Comparison of ENCODE assay signal across 12 cellular contexts in genomic region chr16:3824121-3824795, GRCh38. TPM values are rescaled to one million over a fixed set of nuclear protein-coding genes. Genes with fewer than 3 reads are reported as not detected.
DNase-seq lines count a peak whose midpoint lies in the region; ATAC-seq, FAIRE-seq and TF ChIP-seq lines count a peak whose summit lies in the region.
"Had no signal": no experiment of that assay in that cellular context is flagged by ENCODE, and none has a peak within 500 bp of the region (broad histone marks: within the 10 kb centered on the region; RNA-seq: fewer than 3 reads in every experiment).

No MANE protein-coding gene starts in this region.

- no peak overlapping the region for H4K91ac ChIP-seq in neuronal stem cell (ENCODE audit: low read depth, low read length, poor library complexity)

- peak overlapping the region; percentile 19 for H3K4me2 ChIP-seq in astrocyte (ENCODE audit: low read length)
- H3K4me2 ChIP-seq in neuronal stem cell (ENCODE audit: insufficient read depth, low read length, poor library complexity, severe bottlenecking): no peak overlapping the region

- H3K4me1 ChIP-seq in astrocyte (ENCODE audit: insufficient read depth, low read length) (peaks cover 51% of the 10 kb centered on the region), neuronal stem cell (ENCODE audit: control insufficient read depth in 2 of 2, insufficient read depth in 1 of 2, low read depth in 1 of 2, low read length in 2 of 2) (peaks cover 1 to 11% of the 10 kb centered on the region in 2 donors)

- H3K9me3 Mint-ChIP-seq in astrocyte (ENCODE audit: unreplicated experiment) (peaks cover 1% of the 10 kb centered on the region), naive B cell (no peaks in the 10 kb centered on the region)

- H3K27ac ChIP-seq in astrocyte (ENCODE audit: low read depth, low read length) (no peak overlapping the region), neuronal stem cell (replicated peaks; ENCODE audit: low read length) (no peak overlapping the region)
- H3K27ac ChIP-seq: suprapubic skin had no signal

- no peaks in the 10 kb centered on the region for H3K9me3 ChIP-seq in astrocyte (ENCODE audit: insufficient read depth, low read depth, low read length)
- H3K9me3 ChIP-seq in neuronal stem cell (replicated peaks in 1 of 2; ENCODE audit: control insufficient read depth in 2 of 2, insufficient read depth in 1 of 2, low read depth in 1 of 2, low read length in 2 of 2): peaks cover 0 to 2% of the 10 kb centered on the region in 2 donors
- H3K9me3 ChIP-seq: suprapubic skin had no signal

- H3K36me3 ChIP-seq in astrocyte (ENCODE audit: insufficient read depth, low read length): no peaks in the 10 kb centered on the region
- H3K36me3 ChIP-seq in neuronal stem cell (replicated peaks in 1 of 2; ENCODE audit: control insufficient read depth in 2 of 2, insufficient read depth in 2 of 2, low read length in 2 of 2): peaks cover 0 to 24% of the 10 kb centered on the region in 2 donors
- H3K36me3 ChIP-seq: suprapubic skin had no signal

- H3K4me3 ChIP-seq in astrocyte (ENCODE audit: insufficient read depth, low read depth, low read length): no peak overlapping the region
- H3K4me3 ChIP-seq in neuronal stem cell (ENCODE audit: low read length in 2 of 2): peak overlapping the region in 1 of 2 donors; percentile 21
- H3K4me3 ChIP-seq: lung, suprapubic skin had no signal

- peaks cover 98% of the 10 kb centered on the region for H4K20me1 ChIP-seq in astrocyte (ENCODE audit: insufficient read depth, low read length)

- H3K4me1 Mint-ChIP-seq in astrocyte (ENCODE audit: low read depth, unreplicated experiment) (peaks cover 60% of the 10 kb centered on the region), naive B cell (peaks cover 60 to 90% (median 78%) of the 10 kb centered on the region in 3 donors)

- H2BK12ac ChIP-seq in neuronal stem cell (ENCODE audit: low read length): no peak overlapping the region

- H3K79me2 ChIP-seq in astrocyte (ENCODE audit: insufficient read depth, low read length): peaks cover 94% of the 10 kb centered on the region

- no peaks in the 10 kb centered on the region for H3K27me3 ChIP-seq in astrocyte (ENCODE audit: insufficient read depth, low read length)
- no peaks in the 10 kb centered on the region for H3K27me3 ChIP-seq in neuronal stem cell (ENCODE audit: control insufficient read depth in 3 of 3, insufficient read depth in 3 of 3, low read depth in 1 of 3, low read length in 3 of 3)
- H3K27me3 ChIP-seq: suprapubic skin had no signal

- no peak overlapping the region for H2BK5ac ChIP-seq in neuronal stem cell (ENCODE audit: low read length)

- H3K27me3 Mint-ChIP-seq in astrocyte (ENCODE audit: low read depth, unreplicated experiment) (no peaks in the 10 kb centered on the region), naive B cell (no peaks in the 10 kb centered on the region)

- H3K4ac ChIP-seq in neuronal stem cell (ENCODE audit: low read length): no peak overlapping the region

- H2AFZ ChIP-seq in astrocyte (ENCODE audit: low read depth, low read length) (no peak overlapping the region), neuronal stem cell (ENCODE audit: low read length) (no peak overlapping the region)

- H3K27ac Mint-ChIP-seq in astrocyte (ENCODE audit: unreplicated experiment) (peak overlapping the region; percentile 58), naive B cell (peak overlapping the region; percentile 5 to 82 (median 58))

- no peak overlapping the region for H3K18ac ChIP-seq in neuronal stem cell (ENCODE audit: low read length)

- ATAC-seq in naive B cell (ENCODE audit: low read depth in 2 of 2): no peak

- no peak for FAIRE-seq in astrocyte (lab: Jason Lieb, UNC)

- H2BK120ac ChIP-seq in neuronal stem cell (ENCODE audit: low read depth, low read length): no peak overlapping the region

- no CpG with 5 or more reads among the region's 17 CpGs for WGBS in neuronal stem cell (ENCODE audit: extremely low coverage in 2 of 2, insufficient read length in 2 of 2, insufficient replicate concordance in 1 of 2), 2 donors

- H4K8ac ChIP-seq in neuronal stem cell (ENCODE audit: low read depth, low read length): no peak overlapping the region

- H3K4me3 Mint-ChIP-seq in astrocyte (ENCODE audit: unreplicated experiment) (no peak overlapping the region), naive B cell (peak overlapping the region in 5 of 8 donors; percentile 4 to 73 (median 33))

- H3K9ac ChIP-seq in astrocyte (ENCODE audit: low read length): no peak overlapping the region
- H3K9ac ChIP-seq in neuronal stem cell (ENCODE audit: low read depth, low read length, poor library complexity): no peak overlapping the region

- DNase-seq in Ammon's horn (ENCODE audit: low spot score) (peak; percentile 15), G401 (ENCODE audit: low spot score) (peak; percentile 42), astrocyte (ENCODE audit: low read depth) (no peak), naive B cell (no peak), SIG-M5 (lab: John Stamatoyannopoulos, UW) (no peak), HK-2 (ENCODE audit: unreplicated experiment) (no peak), NCI-H1417 (lab: John Stamatoyannopoulos, UW) (no peak), neuronal stem cell (ENCODE audit: low spot score) (no peak)
- DNase-seq: activated CD8-positive, alpha-beta memory T cell treated with anti-CD3 and anti-CD28 coated beads for 24 hours; retina had no signal

- H3K36me3 Mint-ChIP-seq in astrocyte (ENCODE audit: low read depth, unreplicated experiment) (peaks cover 5% of the 10 kb centered on the region), naive B cell (peaks cover 0 to 7% of the 10 kb centered on the region in 2 donors)

- no peak overlapping the region for H2AK5ac ChIP-seq in neuronal stem cell (ENCODE audit: low read depth, low read length)

- no peak overlapping the region for H2BK15ac ChIP-seq in neuronal stem cell (ENCODE audit: low read length)

- in situ Hi-C loops in G401 (cut with HindIII; ENCODE audit: low sequenced_read_pairs): no loop called here

- H3K14ac ChIP-seq in neuronal stem cell (ENCODE audit: low read length): no peak overlapping the region

- H3K79me1 ChIP-seq in neuronal stem cell (ENCODE audit: low read depth, low read length): peaks cover 13% of the 10 kb centered on the region

- TF ChIP-seq CTCF in astrocyte (IDR thresholded peaks at IDR 0.05; ENCODE audit: insufficient read depth, low read depth, low read length): no peak

- no peak overlapping the region for H3K23ac ChIP-seq in neuronal stem cell (ENCODE audit: low read depth, low read length, poor library complexity)

RNA-seq across cellular contexts. Expression of gene CREBBP, which starts 56.3 kb away (rescaled TPM):
- total RNA-seq in G401 (2014; rRNA removed; shearing (Covaris generic)): 6.2 and 8.6 TPM in 2 replicates
- total RNA-seq in astrocyte: 42.6 and 53.0 TPM in 2 replicates
- polyA plus RNA-seq in naive B cell (ENCODE audit: low read depth in 6 of 6): 10 to 100 TPM in 1 of 6 donors, 1 to 10 TPM in 5; 2.6 to 23.5 (median 7.2) TPM
- polyA plus RNA-seq in neuronal stem cell (2013, experiment 1 of 2): 22.7 TPM
- 24.7 TPM for polyA plus RNA-seq in neuronal stem cell (2013, experiment 2 of 2)

Comparison
In these comparisons a context has a peak if more than half of its experiments do, and no peak if none do; other contexts are left out.
1. DNase-seq: peak in Ammon's horn (single experiment) and G401 (single experiment); none in astrocyte (single experiment), naive B cell (single experiment), SIG-M5 (single experiment), HK-2 (single experiment), NCI-H1417 (0 of 3) and neuronal stem cell (single experiment).